8 cellular contexts compared by ENCODE assay signal in genomic region chr20:53708129-53708968, GRCh38.
DNase-seq lines count a peak whose midpoint lies in the region; ATAC-seq and TF ChIP-seq lines count a peak whose summit lies in the region.

No MANE protein-coding gene starts in this region.

- DNase-seq in RWPE2 (ENCODE audit: low spot score) (no peak), coronary artery (ENCODE audit: low spot score) (no peak), globus pallidus (ENCODE audit: low spot score) (no peak), NCI-H2171 (lab: John Stamatoyannopoulos, UW) (no peak)
- peak; percentile 69 for DNase-seq in stimulated activated CD4-positive, alpha-beta T cell treated with anti-CD3 and anti-CD28 coated beads, Interleukin-1b, Interleukin-23, amount 100 ng/mL, for 48 hours

- TF ChIP-seq CTCF in RWPE2 (IDR thresholded peaks at IDR 0.05; ENCODE audit: poor library complexity, severe bottlenecking) (no peak), coronary artery (IDR thresholded peaks at IDR 0.05) (no peak)

- peak; percentile 48 for ATAC-seq in GM18868 (IDR thresholded peaks at IDR 0.05; ENCODE audit: unreplicated experiment)
- peak; percentile 33 for ATAC-seq in HG03060 (IDR thresholded peaks at IDR 0.05; ENCODE audit: low read depth, unreplicated experiment)
- peak; percentile 22; the same call in 1 of the 3 replicates for ATAC-seq in RWPE2 (ENCODE audit: low read depth)
- no peak for ATAC-seq in HG02623 (IDR thresholded peaks at IDR 0.05; ENCODE audit: unreplicated experiment)

- no peaks in the 10 kb centered on the region for H3K4me1 ChIP-seq in RWPE2 (ENCODE audit: insufficient read depth, poor library complexity, severe bottlenecking)

- H3K27me3 ChIP-seq in RWPE2 (ENCODE audit: insufficient read depth, poor library complexity, severe bottlenecking) = no peaks in the 10 kb centered on the region

- H3K27ac ChIP-seq in RWPE2 (ENCODE audit: poor library complexity, severe bottlenecking) = no peak overlapping the region
- peak overlapping the region in 1 of 2 donors; percentile 52 for H3K27ac ChIP-seq in coronary artery

- H3K4me3 ChIP-seq in RWPE2 (ENCODE audit: severe bottlenecking) (no peak overlapping the region), coronary artery (peak overlapping the region; percentile 33)

- H3K9me3 ChIP-seq in RWPE2 (ENCODE audit: severe bottlenecking) = no peaks in the 10 kb centered on the region

- H3K36me3 ChIP-seq in RWPE2 (ENCODE audit: low read depth) = no peaks in the 10 kb centered on the region
